In genomic region chr11:106021181-106021966, GRCh38 we compare ENCODE assay signal across 8 cellular contexts. TPM values are rescaled to one million over a fixed set of nuclear protein-coding genes. Genes with fewer than 3 reads are reported as not detected.
DNase-seq lines count a peak whose midpoint lies in the region; ATAC-seq lines count a peak whose summit lies in the region.

No MANE protein-coding gene starts in this region.

- H3K4me3 Mint-ChIP-seq in activated naive CD8-positive, alpha-beta T cell: peak overlapping the region; percentile 99
- H3K4me3 Mint-ChIP-seq in stimulated activated effector memory CD8-positive, alpha-beta T cell treated with anti-CD3 and anti-CD28 coated beads, Interleukin-12 subunit alpha, Interleukin-12 subunit beta, amount 100 ng/mL, for 72 hours: peak overlapping the region; percentile 95

- H3K9ac ChIP-seq in HUES64 (ENCODE audit: low read depth, low read length) (peak overlapping the region; percentile 64), iPS-15b (ENCODE audit: low read depth, low read length) (peak overlapping the region; percentile 66)

- ATAC-seq in GM21526 (IDR thresholded peaks at IDR 0.05; ENCODE audit: low FRiP score, unreplicated experiment): peak; percentile 19
- peak; percentile 3 for ATAC-seq in stimulated activated effector memory CD8-positive, alpha-beta T cell treated with anti-CD3 and anti-CD28 coated beads, Interleukin-12 subunit alpha, Interleukin-12 subunit beta, amount 100 ng/mL, for 72 hours

- H3K36me3 ChIP-seq in HUES64 (ENCODE audit: insufficient read depth, low read length): peaks cover 9% of the 10 kb centered on the region; the same call in 1 of the 2 replicates
- no peaks in the 10 kb centered on the region for H3K36me3 ChIP-seq in iPS-15b (ENCODE audit: control insufficient read depth, insufficient read depth, low read length)

- H3K9me3 Mint-ChIP-seq in activated naive CD8-positive, alpha-beta T cell (ENCODE audit: low read depth): peaks cover 6% of the 10 kb centered on the region
- peaks cover 2% of the 10 kb centered on the region for H3K9me3 Mint-ChIP-seq in stimulated activated effector memory CD8-positive, alpha-beta T cell treated with anti-CD3 and anti-CD28 coated beads, Interleukin-12 subunit alpha, Interleukin-12 subunit beta, amount 100 ng/mL, for 72 hours

- H3K9me3 ChIP-seq in HUES64 (ENCODE audit: insufficient read depth, low read depth, low read length) (no peaks in the 10 kb centered on the region), iPS-15b (ENCODE audit: control insufficient read depth, insufficient read depth, low read length) (no peaks in the 10 kb centered on the region)

- WGBS in HUES64: 11% methylated on average over 14 of the region's 18 CpGs

- peaks cover 18% of the 10 kb centered on the region for H3K36me3 Mint-ChIP-seq in activated naive CD8-positive, alpha-beta T cell
- peaks cover 28% of the 10 kb centered on the region for H3K36me3 Mint-ChIP-seq in stimulated activated effector memory CD8-positive, alpha-beta T cell treated with anti-CD3 and anti-CD28 coated beads, Interleukin-12 subunit alpha, Interleukin-12 subunit beta, amount 100 ng/mL, for 72 hours

- H3K4me1 Mint-ChIP-seq in activated naive CD8-positive, alpha-beta T cell (ENCODE audit: low read depth): peaks cover 52% of the 10 kb centered on the region
- peaks cover 48% of the 10 kb centered on the region for H3K4me1 Mint-ChIP-seq in stimulated activated effector memory CD8-positive, alpha-beta T cell treated with anti-CD3 and anti-CD28 coated beads, Interleukin-12 subunit alpha, Interleukin-12 subunit beta, amount 100 ng/mL, for 72 hours

- H3K27me3 Mint-ChIP-seq in activated naive CD8-positive, alpha-beta T cell: no peaks in the 10 kb centered on the region

- peaks cover 24% of the 10 kb centered on the region for H3K4me1 ChIP-seq in HUES64 (ENCODE audit: insufficient read depth, low read length)
- H3K4me1 ChIP-seq in iPS-15b (ENCODE audit: control insufficient read depth, insufficient read depth, low read length): peaks cover 14% of the 10 kb centered on the region

- peak; percentile 24 for DNase-seq in GM03348 (ENCODE audit: low spot score)
- DNase-seq in stimulated activated effector memory CD8-positive, alpha-beta T cell treated with anti-CD3 and anti-CD28 coated beads, Interleukin-12 subunit alpha, Interleukin-12 subunit beta, amount 100 ng/mL, for 72 hours (ENCODE audit: low spot score in 2 of 2): no peak
- DNase-seq in dermis blood vessel endothelial cell: no peak
- no peak for DNase-seq in epidermal melanocyte (ENCODE audit: insufficient read length, low spot score)

- H3K27me3 ChIP-seq in HUES64 (ENCODE audit: insufficient read depth, low read length): no peaks in the 10 kb centered on the region
- no peaks in the 10 kb centered on the region for H3K27me3 ChIP-seq in iPS-15b (ENCODE audit: control insufficient read depth, insufficient read depth, low read length)

- H3K27ac ChIP-seq in HUES64 (ENCODE audit: low read depth, low read length): no peak overlapping the region

- H3K27ac Mint-ChIP-seq in activated naive CD8-positive, alpha-beta T cell: peak overlapping the region; percentile 95
- H3K27ac Mint-ChIP-seq in stimulated activated effector memory CD8-positive, alpha-beta T cell treated with anti-CD3 and anti-CD28 coated beads, Interleukin-12 subunit alpha, Interleukin-12 subunit beta, amount 100 ng/mL, for 72 hours: peak overlapping the region; percentile 95

- H3K4me3 ChIP-seq in HUES64 (ENCODE audit: low read length) (peak overlapping the region; percentile 84), iPS-15b (ENCODE audit: low read depth, low read length) (peak overlapping the region; percentile 92)

RNA-seq across cellular contexts. Expression of gene MSANTD4, which starts 0.7 kb away (rescaled TPM):
- polyA plus RNA-seq in HUES64 (2013, experiment 1 of 2): 14.8 TPM
- 16.1 TPM for polyA plus RNA-seq in HUES64 (2013, experiment 2 of 2)
- total RNA-seq in dermis blood vessel endothelial cell: 27.8 and 34.4 TPM in 2 replicates

RNA-seq across cellular contexts. Expression of gene KBTBD3, which starts 55.8 kb away (rescaled TPM):
- polyA plus RNA-seq in HUES64 (2013, experiment 1 of 2): 3.7 TPM
- 5.0 TPM for polyA plus RNA-seq in HUES64 (2013, experiment 2 of 2)
- total RNA-seq in dermis blood vessel endothelial cell: 3.4 and 3.9 TPM in 2 replicates

RNA-seq across cellular contexts. Expression of gene AASDHPPT, which starts 56.1 kb away (rescaled TPM):
- polyA plus RNA-seq in HUES64 (2013, experiment 1 of 2): 34.6 TPM
- 39.8 TPM for polyA plus RNA-seq in HUES64 (2013, experiment 2 of 2)
- total RNA-seq in dermis blood vessel endothelial cell: 41.5 and 56.0 TPM in 2 replicates
